ENCODE assay signal across 22 cellular contexts in genomic region chr6:12592634-12593033, GRCh38.
DNase-seq lines count a peak whose midpoint lies in the region; ATAC-seq and TF ChIP-seq lines count a peak whose summit lies in the region.
"Had no signal": no experiment of that assay in that cellular context is flagged by ENCODE, and none has a peak within 500 bp of the region (broad histone marks: within the 10 kb centered on the region; RNA-seq: fewer than 3 reads in every experiment).

No MANE protein-coding gene starts in this region.

- CTCF ChIA-PET in CD4-positive, alpha-beta T cell (lab: Charles Lee), result no interaction called here

- H3K27ac ChIP-seq in CD4-positive, alpha-beta T cell (ENCODE audit: low read depth, low read length), result no peak overlapping the region
- H3K27ac ChIP-seq in right atrium auricular region, result no peak overlapping the region
- H3K27ac ChIP-seq: heart left ventricle, left ventricle myocardium inferior, RWPE1 had no signal

- no peaks in the 10 kb centered on the region for H3K4me1 ChIP-seq in right atrium auricular region

- POLR2A ChIA-PET in CD4-positive, alpha-beta T cell (lab: Charles Lee), result no interaction called here

- intact Hi-C loops in activated CD4-positive, alpha-beta T cell treated with anti-CD3 and anti-CD28 coated beads, Interleukin-2, amount 10 ng/mL, durations not matched to agents 24 days and 14 days (cut with micrococcal nuclease), result no loop called here
- intact Hi-C loops in CD4-positive, alpha-beta T cell (cut with DNase I, micrococcal nuclease), result loop anchor here in 1 of 2 experiments (5.0 kb wide), 1 partner anchor 440 kb away; no protein-coding TSS in a partner anchor

- H3K9me3 ChIP-seq in CD4-positive, alpha-beta T cell (ENCODE audit: control insufficient read depth, low read length), result no peaks in the 10 kb centered on the region
- no peaks in the 10 kb centered on the region for H3K9me3 ChIP-seq in right atrium auricular region
- H3K9me3 ChIP-seq: heart left ventricle, left ventricle myocardium inferior, upper lobe of left lung had no signal

- TF ChIP-seq CTCF in kidney epithelial cell (IDR thresholded peaks at IDR 0.05; ENCODE audit: insufficient read depth, low read length, poor library complexity, severe bottlenecking) (no peak), right atrium auricular region (IDR thresholded peaks at IDR 0.05) (no peak)
- TF ChIP-seq CTCF in CD4-positive, alpha-beta T cell (IDR thresholded peaks at IDR 0.05), result no peak

- H3K9me3 Mint-ChIP-seq in activated CD4-positive, alpha-beta T cell treated with anti-CD3 and anti-CD28 coated beads, Interleukin-2, amount 10 ng/mL, durations not matched to agents 24 days and 14 days, result no peaks in the 10 kb centered on the region
- no peaks in the 10 kb centered on the region for H3K9me3 Mint-ChIP-seq in CD4-positive, alpha-beta T cell
- H3K9me3 Mint-ChIP-seq: activated naive CD8-positive, alpha-beta T cell treated with anti-CD3 and anti-CD28 coated beads, Interleukin-2, amount 10 ng/mL, durations not matched to agents 7 days and 5 days; central memory CD8-positive, alpha-beta T cell; stimulated activated memory B cell treated with anti-CD40 and anti-IgM and Interleukin-4, amounts not matched to agents 10 μg/mL and 1 μg/mL and 100 μg/mL, for 72 hours had no signal

- H3K4me3 Mint-ChIP-seq in activated CD4-positive, alpha-beta T cell treated with anti-CD3 and anti-CD28 coated beads, Interleukin-2, amount 10 ng/mL, durations not matched to agents 24 days and 14 days, result no peak overlapping the region
- no peak overlapping the region for H3K4me3 Mint-ChIP-seq in CD4-positive, alpha-beta T cell
- H3K4me3 Mint-ChIP-seq: activated CD4-positive, alpha-beta T cell treated with anti-CD3 and anti-CD28 coated beads for 36 hours; activated naive CD8-positive, alpha-beta T cell treated with anti-CD3 and anti-CD28 coated beads, Interleukin-2, amount 10 ng/mL, durations not matched to agents 7 days and 5 days; central memory CD8-positive, alpha-beta T cell; neural crest cell; stimulated activated memory B cell treated with anti-CD40 and anti-IgM and Interleukin-4, amounts not matched to agents 10 μg/mL and 1 μg/mL and 100 μg/mL, for 72 hours had no signal

- H3K27me3 ChIP-seq in kidney epithelial cell (ENCODE audit: control insufficient read depth, insufficient read depth, low read length), result no peaks in the 10 kb centered on the region
- H3K27me3 ChIP-seq in CD4-positive, alpha-beta T cell (ENCODE audit: control insufficient read depth, insufficient read depth, low read length), result peaks cover 7% of the 10 kb centered on the region
- no peaks in the 10 kb centered on the region for H3K27me3 ChIP-seq in right atrium auricular region
- H3K27me3 ChIP-seq: heart left ventricle, upper lobe of left lung had no signal

- no peak overlapping the region for H3K27ac Mint-ChIP-seq in activated CD4-positive, alpha-beta T cell treated with anti-CD3 and anti-CD28 coated beads, Interleukin-2, amount 10 ng/mL, durations not matched to agents 24 days and 14 days
- H3K27ac Mint-ChIP-seq in CD4-positive, alpha-beta T cell, result no peak overlapping the region
- H3K27ac Mint-ChIP-seq: activated CD4-positive, alpha-beta T cell treated with anti-CD3 and anti-CD28 coated beads for 36 hours; activated naive CD8-positive, alpha-beta T cell treated with anti-CD3 and anti-CD28 coated beads, Interleukin-2, amount 10 ng/mL, durations not matched to agents 7 days and 5 days; stimulated activated memory B cell treated with anti-CD40 and anti-IgM and Interleukin-4, amounts not matched to agents 10 μg/mL and 1 μg/mL and 100 μg/mL, for 72 hours had no signal

- H3K36me3 ChIP-seq in kidney epithelial cell (ENCODE audit: control insufficient read depth, insufficient read depth, low read length) (no peaks in the 10 kb centered on the region), right atrium auricular region (no peaks in the 10 kb centered on the region)
- H3K36me3 ChIP-seq: heart left ventricle, left ventricle myocardium inferior, upper lobe of left lung had no signal

- H3K4me3 ChIP-seq in kidney epithelial cell (ENCODE audit: low read depth, low read length) (no peak overlapping the region), right atrium auricular region (no peak overlapping the region)
- H3K4me3 ChIP-seq: heart left ventricle, left ventricle myocardium inferior, upper lobe of left lung had no signal

- H3K27me3 Mint-ChIP-seq in activated CD4-positive, alpha-beta T cell treated with anti-CD3 and anti-CD28 coated beads, Interleukin-2, amount 10 ng/mL, durations not matched to agents 24 days and 14 days, result peaks cover 14% of the 10 kb centered on the region
- H3K27me3 Mint-ChIP-seq in CD4-positive, alpha-beta T cell, result peaks cover 9% of the 10 kb centered on the region
- H3K27me3 Mint-ChIP-seq: central memory CD8-positive, alpha-beta T cell; stimulated activated memory B cell treated with anti-CD40 and anti-IgM and Interleukin-4, amounts not matched to agents 10 μg/mL and 1 μg/mL and 100 μg/mL, for 72 hours had no signal

- ATAC-seq in HG03378 (IDR thresholded peaks at IDR 0.05; ENCODE audit: unreplicated experiment) (no peak), GM19395 (IDR thresholded peaks at IDR 0.05; ENCODE audit: unreplicated experiment) (no peak)
- no peak for ATAC-seq in CD4-positive, alpha-beta T cell (ENCODE audit: poor library complexity)
- ATAC-seq: activated CD4-positive, alpha-beta T cell treated with anti-CD3 and anti-CD28 coated beads for 36 hours; heart left ventricle; stimulated activated memory B cell treated with anti-CD40 and anti-IgM and Interleukin-4, amounts not matched to agents 10 μg/mL and 1 μg/mL and 100 μg/mL, for 72 hours had no signal

- DNase-seq in activated CD4-positive, alpha-beta T cell treated with anti-CD3 and anti-CD28 coated beads, Interleukin-2, amount 10 ng/mL, durations not matched to agents 24 days and 14 days, result peak; percentile 27
- DNase-seq in activated CD4-positive, alpha-beta T cell treated with anti-CD3 and anti-CD28 coated beads for 1 hour, result no peak
- peak; percentile 76 for DNase-seq in astrocyte of the hippocampus (ENCODE audit: low read depth, low spot score)
- peak; percentile 80 for DNase-seq in kidney epithelial cell (ENCODE audit: low read depth)
- DNase-seq in CD4-positive, alpha-beta T cell, result no peak
- DNase-seq in right atrium auricular region (ENCODE audit: low spot score), result no peak
- DNase-seq: activated CD4-positive, alpha-beta T cell treated with anti-CD3 and anti-CD28 coated beads for 36 hours; activated naive CD8-positive, alpha-beta T cell treated with anti-CD3 and anti-CD28 coated beads, Interleukin-2, amount 10 ng/mL, durations not matched to agents 7 days and 5 days; activated T-cell treated with anti-CD3 and anti-CD28 coated beads, Interleukin-2, amount 50 U/mL, for 1 hour; GOT3; heart left ventricle; Karpas-422; left ventricle myocardium inferior; NCI-H187; NCI-H524 had no signal

- peaks cover 2% of the 10 kb centered on the region for H3K4me1 Mint-ChIP-seq in activated CD4-positive, alpha-beta T cell treated with anti-CD3 and anti-CD28 coated beads, Interleukin-2, amount 10 ng/mL, durations not matched to agents 24 days and 14 days
- H3K4me1 Mint-ChIP-seq in CD4-positive, alpha-beta T cell (ENCODE audit: low read depth), result no peaks in the 10 kb centered on the region
- H3K4me1 Mint-ChIP-seq: activated CD4-positive, alpha-beta T cell treated with anti-CD3 and anti-CD28 coated beads for 36 hours; activated naive CD8-positive, alpha-beta T cell treated with anti-CD3 and anti-CD28 coated beads, Interleukin-2, amount 10 ng/mL, durations not matched to agents 7 days and 5 days; central memory CD8-positive, alpha-beta T cell; neural crest cell; stimulated activated memory B cell treated with anti-CD40 and anti-IgM and Interleukin-4, amounts not matched to agents 10 μg/mL and 1 μg/mL and 100 μg/mL, for 72 hours had no signal

- no peaks in the 10 kb centered on the region for H3K36me3 Mint-ChIP-seq in activated CD4-positive, alpha-beta T cell treated with anti-CD3 and anti-CD28 coated beads, Interleukin-2, amount 10 ng/mL, durations not matched to agents 24 days and 14 days (ENCODE audit: low read depth)
- H3K36me3 Mint-ChIP-seq in CD4-positive, alpha-beta T cell (ENCODE audit: low read depth), result no peaks in the 10 kb centered on the region
- H3K36me3 Mint-ChIP-seq: activated naive CD8-positive, alpha-beta T cell treated with anti-CD3 and anti-CD28 coated beads, Interleukin-2, amount 10 ng/mL, durations not matched to agents 7 days and 5 days; stimulated activated memory B cell treated with anti-CD40 and anti-IgM and Interleukin-4, amounts not matched to agents 10 μg/mL and 1 μg/mL and 100 μg/mL, for 72 hours had no signal

Comparison
In these comparisons a context has a peak if more than half of its experiments do, and no peak if none do; other contexts are left out.
1. DNase-seq: peak in activated CD4-positive, alpha-beta T cell treated with anti-CD3 and anti-CD28 coated beads, Interleukin-2, amount 10 ng/mL, durations not matched to agents 24 days and 14 days (single experiment), astrocyte of the hippocampus (single experiment) and kidney epithelial cell (single experiment); none in activated CD4-positive, alpha-beta T cell treated with anti-CD3 and anti-CD28 coated beads for 1 hour (single experiment), CD4-positive, alpha-beta T cell (0 of 10) and right atrium auricular region (single experiment).